8 cellular contexts compared by ENCODE assay signal in genomic region chr5:470961-471749, GRCh38. TPM values are rescaled to one million over a fixed set of nuclear protein-coding genes. Genes with fewer than 3 reads are reported as not detected.
DNase-seq lines count a peak whose midpoint lies in the region; ATAC-seq and TF ChIP-seq lines count a peak whose summit lies in the region.

No MANE protein-coding gene starts in this region.

- POLR2A ChIA-PET in HEK293T (lab: Yijun Ruan, JAX) = interaction anchor here (0.8 to 3.8 kb wide), 10 partner anchors 10 to 173 kb away, joined by 3 to 17 read pairs (median 4); no protein-coding TSS in a partner anchor

- H3K27ac ChIP-seq in DND-41 (ENCODE audit: low read length) (peak overlapping the region; percentile 94), duodenal mucosa (ENCODE audit: low read depth, low read length) (no peak overlapping the region)

- no peaks in the 10 kb centered on the region for H3K9me3 Mint-ChIP-seq in osteocyte (ENCODE audit: unreplicated experiment)

- H3K4me3 ChIP-seq in DND-41 (ENCODE audit: low read depth in 1 of 2, low read length in 2 of 2) (peak overlapping the region in 1 of 2 experiments; percentile 73; a peak in 3 of 4 replicates), duodenal mucosa (ENCODE audit: low read depth in 1 of 2, low read length in 2 of 2) (peak overlapping the region; percentile 70 to 75), H7 (ENCODE audit: insufficient read depth, low read depth, low read length) (no peak overlapping the region)

- peaks cover 18% of the 10 kb centered on the region for H4K20me1 ChIP-seq in DND-41 (ENCODE audit: insufficient read depth, low read length)

- no peak overlapping the region for H2AFZ ChIP-seq in DND-41 (ENCODE audit: low read depth, low read length)

- H3K36me3 ChIP-seq in DND-41 (ENCODE audit: insufficient read depth, low read length) (peaks cover 23% of the 10 kb centered on the region), duodenal mucosa (ENCODE audit: control insufficient read depth in 1 of 2, insufficient read depth in 2 of 2, low read length in 2 of 2) (peaks cover 5 to 9% of the 10 kb centered on the region in 2 donors), H7 (replicated peaks; ENCODE audit: control insufficient read depth, insufficient read depth, low read length) (no peaks in the 10 kb centered on the region)

- H3K9ac ChIP-seq in DND-41 (ENCODE audit: low read depth, low read length) (peak overlapping the region; percentile 100), duodenal mucosa (ENCODE audit: low read depth in 1 of 2, low read length in 2 of 2) (no peak overlapping the region)

- H3K27me3 Mint-ChIP-seq in osteocyte (ENCODE audit: unreplicated experiment) = no peaks in the 10 kb centered on the region

- CTCF ChIA-PET in HEK293T (lab: Yijun Ruan, JAX) = interaction anchor here (1.1 kb wide), 1 partner anchor 25 kb away, joined by 8 read pairs; no protein-coding TSS in a partner anchor

- peaks cover 19% of the 10 kb centered on the region for H3K4me1 Mint-ChIP-seq in osteocyte (ENCODE audit: unreplicated experiment)

- H3K27ac Mint-ChIP-seq in osteocyte (ENCODE audit: unreplicated experiment) = peak overlapping the region; percentile 71

- H3K4me1 ChIP-seq in DND-41 (ENCODE audit: insufficient read depth, low read length) = peaks cover 34% of the 10 kb centered on the region
- H3K4me1 ChIP-seq in duodenal mucosa (ENCODE audit: control insufficient read depth in 1 of 2, insufficient read depth in 2 of 2, low read length in 2 of 2) = peaks cover 25 to 31% of the 10 kb centered on the region in 2 donors

- DNase-seq in DND-41 = no peak
- DNase-seq in NCI-H510A (lab: John Stamatoyannopoulos, UW) = peak; percentile 57
- no peak for DNase-seq in osteocyte (ENCODE audit: extremely low spot score, unreplicated experiment)
- no peak for DNase-seq in NCI-H1930 (lab: John Stamatoyannopoulos, UW)
- no peak for DNase-seq in HEK293T (ENCODE audit: extremely low spot score)
- DNase-seq in H7 = no peak

- H3K4me2 ChIP-seq in DND-41 (ENCODE audit: insufficient read depth, low read length) = peak overlapping the region; percentile 89

- H3K27me3 ChIP-seq in DND-41 (ENCODE audit: insufficient read depth, low read length, poor library complexity) = no peaks in the 10 kb centered on the region
- peaks cover 14% of the 10 kb centered on the region in 2 donors for H3K27me3 ChIP-seq in duodenal mucosa (ENCODE audit: control insufficient read depth in 1 of 2, insufficient read depth in 2 of 2, low read length in 2 of 2)
- peaks cover 22% of the 10 kb centered on the region for H3K27me3 ChIP-seq in H7 (ENCODE audit: control insufficient read depth, insufficient read depth, low read length)

- ATAC-seq in DND-41 (ENCODE audit: insufficient read depth, low read depth) (no peak), GM18517 (IDR thresholded peaks at IDR 0.05; ENCODE audit: unreplicated experiment) (no peak)

- no peaks in the 10 kb centered on the region for H3K9me3 ChIP-seq in DND-41 (ENCODE audit: insufficient read depth, low read length, severe bottlenecking)
- H3K9me3 ChIP-seq in duodenal mucosa (ENCODE audit: control insufficient read depth in 1 of 2, low read length in 2 of 2) = no peaks in the 10 kb centered on the region

- peak overlapping the region; percentile 75 for H3K4me3 Mint-ChIP-seq in osteocyte (ENCODE audit: unreplicated experiment)

- peaks cover 8% of the 10 kb centered on the region for H3K36me3 Mint-ChIP-seq in osteocyte (ENCODE audit: unreplicated experiment)

- peaks cover 35% of the 10 kb centered on the region for H3K79me2 ChIP-seq in DND-41 (ENCODE audit: insufficient read depth, low read length)

- TF ChIP-seq CTCF in DND-41 (IDR thresholded peaks at IDR 0.05; ENCODE audit: borderline replicate concordance, extremely low read depth, low read length, poor library complexity, severe bottlenecking) (no peak), osteocyte (IDR thresholded peaks at IDR 0.05) (no peak)

TF ChIP-seq in HEK293T, 16 proteins besides CTCF, POLR2A, EP300 and RAD21:
- TF ChIP-seq FOXA1 (IDR thresholded peaks at IDR 0.05) (no peak), ARNT (IDR thresholded peaks at IDR 0.05) (no peak), LEF1 (IDR thresholded peaks at IDR 0.05; ENCODE audit: borderline replicate concordance) (no peak), HDGF (IDR thresholded peaks at IDR 0.05; ENCODE audit: borderline replicate concordance) (no peak), BHLHE40 (IDR thresholded peaks at IDR 0.05; ENCODE audit: borderline replicate concordance) (no peak), CTBP1 (IDR thresholded peaks at IDR 0.05; ENCODE audit: borderline replicate concordance) (no peak), TARDBP (IDR thresholded peaks at IDR 0.05) (no peak), SUZ12 (IDR thresholded peaks at IDR 0.05) (no peak), ELF4 (IDR thresholded peaks at IDR 0.05) (no peak), SP1 (IDR thresholded peaks at IDR 0.05) (no peak), FOXM1 (IDR thresholded peaks at IDR 0.05; ENCODE audit: borderline replicate concordance) (no peak), NFRKB (IDR thresholded peaks at IDR 0.05) (no peak)

RNA-seq across cellular contexts. Expression of gene EXOC3, which starts 28.2 kb away (rescaled TPM):
- 70.0 and 81.4 TPM in 2 replicates for total RNA-seq in osteocyte
- 20.5 and 24.1 TPM in 2 replicates for total RNA-seq in H7 (2014; rRNA removed; shearing (Covaris generic))

RNA-seq across cellular contexts. Expression of gene SLC9A3, which starts 53.1 kb away (rescaled TPM):
- 1.2 and 1.7 TPM in 2 replicates for total RNA-seq in osteocyte
- 1.8 and 3.3 TPM in 2 replicates for total RNA-seq in H7 (2014; rRNA removed; shearing (Covaris generic))
